In the genomic region with DNA sequence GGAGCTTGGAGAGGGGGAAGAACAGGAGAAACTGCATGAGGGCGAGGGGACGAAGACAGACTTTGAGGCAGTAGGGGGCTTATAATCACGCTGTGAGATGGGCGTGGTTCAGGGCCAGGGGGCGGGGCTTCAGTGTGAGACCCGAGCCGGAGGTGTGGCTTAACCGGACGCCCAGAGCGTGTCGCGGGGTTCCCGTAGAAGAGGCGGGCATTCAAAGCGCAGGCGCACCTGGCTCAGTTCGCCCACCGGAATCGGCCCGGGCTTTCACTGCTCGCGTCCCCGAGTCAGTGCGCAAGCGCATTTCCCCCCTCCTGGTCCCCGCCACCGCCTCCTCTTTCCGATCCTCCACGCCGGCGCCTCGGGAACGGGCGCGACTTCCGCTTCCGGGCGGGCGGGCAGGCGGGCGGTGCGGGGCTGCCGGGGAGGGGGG, we compare ENCODE assay signal across 8 cellular contexts. TPM values are rescaled to one million over a fixed set of nuclear protein-coding genes. Genes with fewer than 3 reads are reported as not detected.
A peak's percentile ranks its signal among the peaks of the same experiment; 100 is the strongest.
DNase-seq lines count a peak whose midpoint lies in the region; ATAC-seq and TF ChIP-seq lines count a peak whose summit lies in the region.

No MANE protein-coding gene starts in this region.

- peaks cover 56% of the 10 kb centered on the region for H3K4me1 Mint-ChIP-seq in activated naive CD4-positive, alpha-beta T cell treated with anti-CD3 and anti-CD28 coated beads, Interleukin-2, amount 10 ng/mL, durations not matched to agents 7 days and 5 days

- no peaks in the 10 kb centered on the region for H3K27me3 ChIP-seq in GM06990 (replicated peaks; ENCODE audit: control insufficient read depth, insufficient read depth, low read length)

- no peaks in the 10 kb centered on the region for H3K9me3 Mint-ChIP-seq in activated naive CD4-positive, alpha-beta T cell treated with anti-CD3 and anti-CD28 coated beads, Interleukin-2, amount 10 ng/mL, durations not matched to agents 7 days and 5 days

- peak overlapping the region; percentile 93 for H3K4me3 Mint-ChIP-seq in activated naive CD4-positive, alpha-beta T cell treated with anti-CD3 and anti-CD28 coated beads, Interleukin-2, amount 10 ng/mL, durations not matched to agents 7 days and 5 days

- CTCF ChIA-PET in activated naive CD4-positive, alpha-beta T cell treated with anti-CD3 and anti-CD28 coated beads, Interleukin-2, amount 10 ng/mL, durations not matched to agents 7 days and 5 days (lab: Charles Lee): interaction anchor here (0.8 to 2.5 kb wide), 15 partner anchors 12 to 147 kb away, joined by 3 to 21 read pairs (median 5); partner anchors contain the start of gene ZNF784

- ATAC-seq in HG02588 (IDR thresholded peaks at IDR 0.05; ENCODE audit: unreplicated experiment): peak; percentile 65
- peak; percentile 84 for ATAC-seq in omental fat pad (ENCODE audit: low FRiP score)

- H3K36me3 Mint-ChIP-seq in activated naive CD4-positive, alpha-beta T cell treated with anti-CD3 and anti-CD28 coated beads, Interleukin-2, amount 10 ng/mL, durations not matched to agents 7 days and 5 days: peaks cover 34% of the 10 kb centered on the region

- H3K27me3 Mint-ChIP-seq in activated naive CD4-positive, alpha-beta T cell treated with anti-CD3 and anti-CD28 coated beads, Interleukin-2, amount 10 ng/mL, durations not matched to agents 7 days and 5 days: no peaks in the 10 kb centered on the region

- H3K27ac Mint-ChIP-seq in activated naive CD4-positive, alpha-beta T cell treated with anti-CD3 and anti-CD28 coated beads, Interleukin-2, amount 10 ng/mL, durations not matched to agents 7 days and 5 days: peak overlapping the region; percentile 98

- TF ChIP-seq CTCF in GM06990 (IDR thresholded peaks at IDR 0.05; ENCODE audit: insufficient read depth, low read length, poor library complexity, severe bottlenecking) (no peak), omental fat pad (IDR thresholded peaks at IDR 0.05) (no peak)

- peak overlapping the region; percentile 96 for H3K27ac ChIP-seq in temporal lobe (ENCODE audit: low read depth, low read length)

- peak; percentile 98 for DNase-seq in GM06990 (ENCODE audit: extremely low read depth, insufficient read length)
- peak; percentile 88 for DNase-seq in NCI-H1048 (lab: John Stamatoyannopoulos, UW)
- peak; percentile 94 for DNase-seq in SK-N-DZ (ENCODE audit: low spot score)
- peak; percentile 99 for DNase-seq in activated naive CD4-positive, alpha-beta T cell treated with anti-CD3 and anti-CD28 coated beads, Interleukin-2, amount 10 ng/mL, durations not matched to agents 7 days and 5 days
- peak; percentile 92 for DNase-seq in globus pallidus (ENCODE audit: low spot score)
- DNase-seq in omental fat pad (ENCODE audit: low spot score): peak; percentile 93

- peak overlapping the region; percentile 90 for H3K4me3 ChIP-seq in GM06990 (replicated peaks; ENCODE audit: low read depth, low read length)

- H3K36me3 ChIP-seq in GM06990 (ENCODE audit: control insufficient read depth, insufficient read depth, low read length): peaks cover 7% of the 10 kb centered on the region

RNA-seq across cellular contexts. Expression of gene ZNF865, which starts 0.2 kb away (rescaled TPM):
- 1.2 and 1.5 TPM in 2 replicates for polyA plus RNA-seq in SK-N-DZ (2014; cell fraction: cytosol; rRNA removed)
- 0.95 and 2.3 TPM in 2 replicates for polyA plus RNA-seq in SK-N-DZ (2014; cell fraction: nucleus; rRNA removed)
- 1 to 10 TPM; 2.2 to 6.3 (median 3.8) TPM for total RNA-seq in omental fat pad
- 2.7 TPM for total RNA-seq in temporal lobe

RNA-seq across cellular contexts. Expression of gene ZNF524, which starts 5.1 kb away (rescaled TPM):
- polyA plus RNA-seq in SK-N-DZ (2014; cell fraction: cytosol; rRNA removed): 1.8 and 4.2 TPM in 2 replicates
- polyA plus RNA-seq in SK-N-DZ (2014; cell fraction: nucleus; rRNA removed): 5.2 and 8.7 TPM in 2 replicates
- total RNA-seq in omental fat pad (10 to 100 TPM; 15.6 to 27.5 (median 17.4) TPM), temporal lobe (4.4 TPM)

RNA-seq across cellular contexts. Expression of gene FIZ1, which starts 5.9 kb away (rescaled TPM):
- 1.8 and 3.6 TPM in 2 replicates for polyA plus RNA-seq in SK-N-DZ (2014; cell fraction: cytosol; rRNA removed)
- 4.3 and 9.4 TPM in 2 replicates for polyA plus RNA-seq in SK-N-DZ (2014; cell fraction: nucleus; rRNA removed)
- total RNA-seq in omental fat pad: 1 to 10 TPM; 4.2 to 7.1 (median 5.0) TPM
- 3.2 TPM for total RNA-seq in temporal lobe

RNA-seq across cellular contexts. Expression of gene ZNF784, which starts 19.1 kb away (rescaled TPM):
- 1.7 and 2.9 TPM in 2 replicates for polyA plus RNA-seq in SK-N-DZ (2014; cell fraction: cytosol; rRNA removed)
- 1.5 and 1.7 TPM in 2 replicates for polyA plus RNA-seq in SK-N-DZ (2014; cell fraction: nucleus; rRNA removed)
- total RNA-seq in omental fat pad (1 to 10 TPM; 2.5 to 3.8 (median 3.2) TPM), temporal lobe (3.2 TPM)

RNA-seq across cellular contexts. Expression of gene ZNF579, which starts 24.6 kb away (rescaled TPM):
- 3.2 and 5.4 TPM in 2 replicates for polyA plus RNA-seq in SK-N-DZ (2014; cell fraction: cytosol; rRNA removed)
- 3.1 and 4.9 TPM in 2 replicates for polyA plus RNA-seq in SK-N-DZ (2014; cell fraction: nucleus; rRNA removed)
- total RNA-seq in omental fat pad (1 to 10 TPM; 1.3 to 4.0 (median 2.3) TPM), temporal lobe (3.4 TPM)

Comparison
In these comparisons a context has a peak if more than half of its experiments do, and no peak if none do; other contexts are left out.
1. Peak in every context shown above with its lines: DNase-seq, ATAC-seq, H3K4me3 ChIP-seq and H3K27ac ChIP-seq.